In genomic region chr1:244970661-244971523, GRCh38 we compare ENCODE assay signal across 8 cellular contexts.
A peak's percentile ranks its signal among the peaks of the same experiment; 100 is the strongest.
DNase-seq lines count a peak whose midpoint lies in the region; ATAC-seq and TF ChIP-seq lines count a peak whose summit lies in the region.

No MANE protein-coding gene starts in this region.

- peaks cover 9% of the 10 kb centered on the region for H3K4me1 Mint-ChIP-seq in glutamatergic neuron (ENCODE audit: low read depth, unreplicated experiment)
- H3K4me1 Mint-ChIP-seq in osteocyte (ENCODE audit: unreplicated experiment) = peaks cover 22% of the 10 kb centered on the region

- peak overlapping the region; percentile 99 to 100 for H3K27ac ChIP-seq in SK-N-SH (ENCODE audit: low read depth in 2 of 2, low read length in 1 of 2)
- peak overlapping the region; percentile 100 for H3K27ac ChIP-seq in thymus (ENCODE audit: low read depth)

- ATAC-seq in HG02623 (IDR thresholded peaks at IDR 0.05; ENCODE audit: unreplicated experiment) = peak; percentile 70
- peak; percentile 84 to 86 for ATAC-seq in activated naive CD4-positive, alpha-beta T cell treated with anti-CD3 and anti-CD28 coated beads, Interleukin-2, amount 50 U/mL, for 72 hours

- H3K9ac ChIP-seq in SK-N-SH = peak overlapping the region; percentile 98

- POLR2A ChIA-PET in SK-N-SH (lab: Yijun Ruan, JAX) = interaction anchor here (0.5 to 4.9 kb wide), 6 partner anchors 71 to 816 kb away, joined by 3 to 47 read pairs (median 8); partner anchors contain the start of genes COX20 and HNRNPU

- peak overlapping the region; percentile 98 to 99 for H3K27ac Mint-ChIP-seq in activated naive CD4-positive, alpha-beta T cell treated with anti-CD3 and anti-CD28 coated beads, Interleukin-2, amount 50 U/mL, for 72 hours
- H3K27ac Mint-ChIP-seq in glutamatergic neuron (ENCODE audit: unreplicated experiment) = peak overlapping the region; percentile 100
- H3K27ac Mint-ChIP-seq in osteocyte (ENCODE audit: unreplicated experiment) = peak overlapping the region; percentile 99

- H3K4me1 ChIP-seq in SK-N-SH (ENCODE audit: control insufficient read depth in 1 of 2, insufficient read depth in 2 of 2, low read depth in 1 of 2, low read length in 1 of 2) (peaks cover 13 to 14% of the 10 kb centered on the region in 2 experiments; a peak in 3 of 4 replicates), thymus (ENCODE audit: control insufficient read depth, insufficient read depth, low read length) (no peaks in the 10 kb centered on the region)

- DNase-seq in GM12864 (ENCODE audit: low read depth) (peak; percentile 77), NCI-H1092 (lab: John Stamatoyannopoulos, UW) (peak; percentile 97), SK-N-SH (peak; percentile 90), glutamatergic neuron (peak; percentile 94), osteocyte (ENCODE audit: extremely low spot score, unreplicated experiment) (peak; percentile 99)
- peak; percentile 91 to 93 for DNase-seq in activated naive CD4-positive, alpha-beta T cell treated with anti-CD3 and anti-CD28 coated beads, Interleukin-2, amount 50 U/mL, for 72 hours (ENCODE audit: low spot score in 2 of 2)

- peak overlapping the region; percentile 66 for H3K4me3 ChIP-seq in GM12864 (ENCODE audit: low read depth, low read length)
- peak overlapping the region; percentile 74 to 76 for H3K4me3 ChIP-seq in SK-N-SH (ENCODE audit: low read depth in 2 of 2, low read length in 1 of 2)
- peak overlapping the region; percentile 86 for H3K4me3 ChIP-seq in thymus (ENCODE audit: low read length)

- no peaks in the 10 kb centered on the region for H3K9me3 Mint-ChIP-seq in activated naive CD4-positive, alpha-beta T cell treated with anti-CD3 and anti-CD28 coated beads, Interleukin-2, amount 50 U/mL, for 72 hours
- H3K9me3 Mint-ChIP-seq in glutamatergic neuron (ENCODE audit: unreplicated experiment) = peaks cover 14% of the 10 kb centered on the region
- no peaks in the 10 kb centered on the region for H3K9me3 Mint-ChIP-seq in osteocyte (ENCODE audit: unreplicated experiment)

- H3K79me2 ChIP-seq in SK-N-SH (ENCODE audit: insufficient read depth) = peaks cover 23% of the 10 kb centered on the region

- CTCF ChIA-PET in SK-N-SH (lab: Yijun Ruan, JAX) = interaction anchor here (0.8 to 3.5 kb wide), 5 partner anchors 63 to 135 kb away, joined by 3 to 26 read pairs (median 4); partner anchors contain the start of genes COX20 and HNRNPU

- peak in 1 of 2 experiments; percentile 6; a peak in 1 of 4 replicates for TF ChIP-seq EP300 in SK-N-SH (IDR thresholded peaks at IDR 0.05; ENCODE audit: borderline replicate concordance in 1 of 2, low read depth in 1 of 2, low read length in 1 of 2)

- under 1% methylated on average over 53 of the region's 72 CpGs for WGBS in SK-N-SH (ENCODE audit: low lambda C conversion rate)
- WGBS in thymus = 1% methylated on average over 71 of the region's 72 CpGs

- TF ChIP-seq RAD21 in SK-N-SH (IDR thresholded peaks at IDR 0.05; ENCODE audit: low read length) = no peak; the same call in 1 of the 2 replicates

- peak overlapping the region; percentile 54 for H2AFZ ChIP-seq in SK-N-SH (ENCODE audit: low read depth)

- H3K9me2 ChIP-seq in SK-N-SH = no peaks in the 10 kb centered on the region

- peak overlapping the region; percentile 84 for H3K4me2 ChIP-seq in SK-N-SH

- no peaks in the 10 kb centered on the region for H4K20me1 ChIP-seq in SK-N-SH (ENCODE audit: insufficient read depth)

- H3K27me3 ChIP-seq in SK-N-SH (ENCODE audit: insufficient read depth) (no peaks in the 10 kb centered on the region), thymus (ENCODE audit: control insufficient read depth, insufficient read depth) (no peaks in the 10 kb centered on the region)

- peaks cover 30% of the 10 kb centered on the region for H3F3A ChIP-seq in SK-N-SH (replicated peaks; ENCODE audit: insufficient read depth)

- peaks cover 7% of the 10 kb centered on the region for H3K27me3 Mint-ChIP-seq in glutamatergic neuron (ENCODE audit: unreplicated experiment)
- H3K27me3 Mint-ChIP-seq in osteocyte (ENCODE audit: unreplicated experiment) = no peaks in the 10 kb centered on the region

- peaks cover 0 to 8% of the 10 kb centered on the region in 2 donors for H3K36me3 Mint-ChIP-seq in activated naive CD4-positive, alpha-beta T cell treated with anti-CD3 and anti-CD28 coated beads, Interleukin-2, amount 50 U/mL, for 72 hours
- H3K36me3 Mint-ChIP-seq in glutamatergic neuron (ENCODE audit: unreplicated experiment) (no peaks in the 10 kb centered on the region), osteocyte (ENCODE audit: unreplicated experiment) (no peaks in the 10 kb centered on the region)

- H3K4me3 Mint-ChIP-seq in glutamatergic neuron (ENCODE audit: unreplicated experiment) (peak overlapping the region; percentile 96), osteocyte (ENCODE audit: unreplicated experiment) (peak overlapping the region; percentile 91)

- H3K9me3 ChIP-seq in SK-N-SH (no peaks in the 10 kb centered on the region), thymus (ENCODE audit: control insufficient read depth) (no peaks in the 10 kb centered on the region)

- TF ChIP-seq CTCF in GM12864 (IDR thresholded peaks at IDR 0.05; ENCODE audit: low read depth, low read length, missing control alignments) (peak; percentile 54), SK-N-SH (IDR thresholded peaks at IDR 0.05) (peak; percentile 68), glutamatergic neuron (IDR thresholded peaks at IDR 0.05; ENCODE audit: partially characterized antibody, unreplicated experiment) (peak; percentile 68), osteocyte (IDR thresholded peaks at IDR 0.05) (peak; percentile 58)

- H3K36me3 ChIP-seq in SK-N-SH (replicated peaks in 1 of 2; ENCODE audit: control insufficient read depth in 1 of 2, insufficient read depth in 2 of 2, low read length in 1 of 2) (no peaks in the 10 kb centered on the region), thymus (ENCODE audit: control insufficient read depth, insufficient read depth) (no peaks in the 10 kb centered on the region)

TF ChIP-seq in SK-N-SH, 30 proteins besides CTCF, POLR2A, EP300 and RAD21 (continues in another document):
- peak; percentile 26; the same call in 1 of the 2 replicates for TF ChIP-seq SMC3 (IDR thresholded peaks at IDR 0.05; ENCODE audit: low read depth, low read length)
- TF ChIP-seq RXRA (IDR thresholded peaks at IDR 0.05; ENCODE audit: borderline replicate concordance, low read depth) = peak; percentile 47; the same call in 1 of the 2 replicates
- no peak for TF ChIP-seq EZH2phosphoT487 (IDR thresholded peaks at IDR 0.05; ENCODE audit: borderline replicate concordance, low read depth)
- TF ChIP-seq, protein P1, sequence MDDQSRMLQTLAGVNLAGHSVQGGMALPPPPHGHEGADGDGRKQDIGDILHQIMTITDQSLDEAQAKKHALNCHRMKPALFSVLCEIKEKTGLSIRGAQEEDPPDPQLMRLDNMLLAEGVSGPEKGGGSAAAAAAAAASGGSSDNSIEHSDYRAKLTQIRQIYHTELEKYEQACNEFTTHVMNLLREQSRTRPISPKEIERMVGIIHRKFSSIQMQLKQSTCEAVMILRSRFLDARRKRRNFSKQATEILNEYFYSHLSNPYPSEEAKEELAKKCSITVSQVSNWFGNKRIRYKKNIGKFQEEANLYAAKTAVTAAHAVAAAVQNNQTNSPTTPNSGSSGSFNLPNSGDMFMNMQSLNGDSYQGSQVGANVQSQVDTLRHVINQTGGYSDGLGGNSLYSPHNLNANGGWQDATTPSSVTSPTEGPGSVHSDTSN (IDR thresholded peaks at IDR 0.05) = no peak; the same call in 1 of the 2 replicates
- TF ChIP-seq, protein P2, sequence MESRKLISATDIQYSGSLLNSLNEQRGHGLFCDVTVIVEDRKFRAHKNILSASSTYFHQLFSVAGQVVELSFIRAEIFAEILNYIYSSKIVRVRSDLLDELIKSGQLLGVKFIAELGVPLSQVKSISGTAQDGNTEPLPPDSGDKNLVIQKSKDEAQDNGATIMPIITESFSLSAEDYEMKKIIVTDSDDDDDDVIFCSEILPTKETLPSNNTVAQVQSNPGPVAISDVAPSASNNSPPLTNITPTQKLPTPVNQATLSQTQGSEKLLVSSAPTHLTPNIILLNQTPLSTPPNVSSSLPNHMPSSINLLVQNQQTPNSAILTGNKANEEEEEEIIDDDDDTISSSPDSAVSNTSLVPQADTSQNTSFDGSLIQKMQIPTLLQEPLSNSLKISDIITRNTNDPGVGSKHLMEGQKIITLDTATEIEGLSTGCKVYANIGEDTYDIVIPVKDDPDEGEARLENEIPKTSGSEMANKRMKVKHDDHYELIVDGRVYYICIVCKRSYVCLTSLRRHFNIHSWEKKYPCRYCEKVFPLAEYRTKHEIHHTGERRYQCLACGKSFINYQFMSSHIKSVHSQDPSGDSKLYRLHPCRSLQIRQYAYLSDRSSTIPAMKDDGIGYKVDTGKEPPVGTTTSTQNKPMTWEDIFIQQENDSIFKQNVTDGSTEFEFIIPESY (IDR thresholded peaks at IDR 0.05; ENCODE audit: borderline replicate concordance, low read depth) = peak; percentile 44; the same call in 1 of the 2 replicates
- no peak for TF ChIP-seq FOSL2 (IDR thresholded peaks at IDR 0.05; ENCODE audit: borderline replicate concordance, low read depth)
- TF ChIP-seq TAF1 (IDR thresholded peaks at IDR 0.05; ENCODE audit: borderline replicate concordance, low read depth, low read length) = peak; percentile 82
- TF ChIP-seq GABPA (IDR thresholded peaks at IDR 0.05; ENCODE audit: low read depth) = 0 out of 2 replicates have a peak, but pooled peaks have one; percentile 6
- TF ChIP-seq ELF1 (IDR thresholded peaks at IDR 0.05) = no peak
- TF ChIP-seq NRF1 (IDR thresholded peaks at IDR 0.05; ENCODE audit: low read depth, low read length) = peak; percentile 49
- TF ChIP-seq USF2 (IDR thresholded peaks at IDR 0.05; ENCODE audit: borderline replicate concordance, low read depth, low read length) = no peak
- TF ChIP-seq IRF3 (IDR thresholded peaks at IDR 0.05; ENCODE audit: low read depth, low read length) = no peak
- TF ChIP-seq MXI1 (IDR thresholded peaks at IDR 0.05; ENCODE audit: low read depth, low read length) = 0 out of 2 replicates have a peak, but pooled peaks have one; percentile 26

Comparison
In these comparisons a context has a peak if more than half of its experiments do, and no peak if none do; other contexts are left out.
1. Peak in every context shown above with its lines: DNase-seq, ATAC-seq, H3K4me3 ChIP-seq and H3K27ac ChIP-seq.